Comparison of ENCODE assay signal across 31 cellular contexts in genomic region chr4:90992213-90992612, GRCh38.
"Had no signal": no experiment of that assay in that cellular context is flagged by ENCODE, and none has a peak within 500 bp of the region (broad histone marks: within the 10 kb centered on the region; RNA-seq: fewer than 3 reads in every experiment).

No MANE protein-coding gene starts in this region.

- ATAC-seq: activated naive CD4-positive, alpha-beta T cell treated with anti-CD3 and anti-CD28 coated beads, Interleukin-2, amount 50 U/mL, for 72 hours; activated naive CD8-positive, alpha-beta T cell treated with anti-CD3 and anti-CD28 coated beads, Interleukin-2, amount 50 U/mL, for 24 hours; activated T-cell treated with anti-CD3 and anti-CD28 coated beads, Interleukin-2, amount 50 U/mL, for 4 hours; activated T-cell treated with anti-CD3 and anti-CD28 coated beads, Interleukin-2, amount 50 U/mL, for 72 hours; activated T-helper 17 cell treated with anti-CD3 and anti-CD28 coated beads, Interleukin-2, amount 50 U/mL, for 72 hours; body of pancreas had no signal

- H3K9me3 ChIP-seq: adrenal gland, ascending aorta, body of pancreas, breast epithelium had no signal

- H3K4me1 ChIP-seq: adrenal gland, ascending aorta, body of pancreas, breast epithelium had no signal

- H3K27ac ChIP-seq: adrenal gland, ascending aorta, body of pancreas, brain microvascular endothelial cell, breast epithelium, cardiac muscle cell had no signal

- H3K4me3 ChIP-seq: adrenal gland, ascending aorta, body of pancreas, breast epithelium, cardiac muscle cell had no signal

- H3K36me3 ChIP-seq: adrenal gland, ascending aorta, brain microvascular endothelial cell, breast epithelium, cardiac muscle cell had no signal

- H3K27me3 ChIP-seq: adrenal gland, ascending aorta, body of pancreas, brain microvascular endothelial cell, breast epithelium, cardiac muscle cell had no signal

- DNase-seq: activated effector memory CD4-positive, alpha-beta T cell treated with anti-CD3 and anti-CD28 coated beads, Interleukin-2, amount 50 U/mL, for 16 hours; activated effector memory CD4-positive, alpha-beta T cell treated with Interleukin-2 at 50 U/mL for 16 hours; activated gamma-delta T cell; activated gamma-delta T cell treated with Interleukin-2 at 50 U/mL for 16 hours; activated naive CD4-positive, alpha-beta T cell; activated naive CD4-positive, alpha-beta T cell treated with anti-CD3 and anti-CD28 coated beads for 36 hours; activated naive CD4-positive, alpha-beta T cell treated with anti-CD3 and anti-CD28 coated beads, Interleukin-2, amount 10 ng/mL, durations not matched to agents 7 days and 5 days; activated naive CD4-positive, alpha-beta T cell treated with anti-CD3 and anti-CD28 coated beads, Interleukin-2, amount 50 U/mL, for 16 hours; activated naive CD4-positive, alpha-beta T cell treated with Interleukin-2 at 50 U/mL for 16 hours; activated naive CD8-positive, alpha-beta T cell treated with anti-CD3 and anti-CD28 coated beads for 36 hours; activated naive CD8-positive, alpha-beta T cell treated with anti-CD3 and anti-CD28 coated beads, Interleukin-2, amount 10 ng/mL, durations not matched to agents 7 days and 5 days; activated naive CD8-positive, alpha-beta T cell treated with anti-CD3 and anti-CD28 coated beads, Interleukin-2, amount 50 U/mL, for 24 hours; activated T-cell treated with anti-CD3 and anti-CD28 coated beads, Interleukin-2, amount 50 U/mL, for 24 hours; activated T-cell treated with anti-CD3 and anti-CD28 coated beads, Interleukin-2, amount 50 U/mL, for 4 hours; activated T-cell treated with anti-CD3 and anti-CD28 coated beads, Interleukin-2, amount 50 U/mL, for 48 hours; activated T-cell treated with anti-CD3 and anti-CD28 coated beads, Interleukin-2, amount 50 U/mL, for 72 hours; adrenal gland; amniotic stem cell; amygdala; anterior cingulate cortex; aorta; body of pancreas; brain microvascular endothelial cell; caudate nucleus; central memory CD4-positive, alpha-beta T cell; cerebellar nuclear complex had no signal
